28 cellular contexts compared by ENCODE assay signal in genomic region chr6:156383059-156383458, GRCh38.
"Had no signal": no experiment of that assay in that cellular context is flagged by ENCODE, and none has a peak within 500 bp of the region (broad histone marks: within the 10 kb centered on the region; RNA-seq: fewer than 3 reads in every experiment).

No MANE protein-coding gene starts in this region.

- H3K4me3 Mint-ChIP-seq: stimulated activated effector memory CD8-positive, alpha-beta T cell treated with anti-CD3 and anti-CD28 coated beads, Interleukin-12 subunit alpha, Interleukin-12 subunit beta, amount 100 ng/mL, for 72 hours; stimulated activated memory B cell treated with anti-CD40 and anti-IgM and Interleukin-4, amounts not matched to agents 10 μg/mL and 1 μg/mL and 100 μg/mL, for 72 hours; stimulated activated naive B cell treated with anti-CD40 and anti-IgM and Interleukin-4, amounts not matched to agents 10 μg/mL and 1 μg/mL and 100 μg/mL, for 72 hours; stimulated activated naive CD8-positive, alpha-beta T cell treated with anti-CD3 and anti-CD28 coated beads, Interleukin-15, amount 100 ng/mL, for 72 hours; stimulated activated naive CD8-positive, alpha-beta T cell treated with anti-CD3 and anti-CD28 coated beads, Interleukin-15, Interleukin-2, amounts not matched to agents 100 ng/mL and 50 ng/mL, for 24 hours; type B pancreatic cell had no signal

- DNase-seq: stimulated activated CD4-positive, alpha-beta T cell treated with anti-CD3 and anti-CD28 coated beads, Interleukin-2, amount 100 ng/mL, for 48 hours; stimulated activated CD4-positive, alpha-beta T cell treated with anti-CD3 and anti-CD28 coated beads, Interleukin-4, amount 100 ng/mL, for 1 hour; stimulated activated CD4-positive, alpha-beta T cell treated with anti-CD3 and anti-CD28 coated beads, Interleukin-4, amount 100 ng/mL, for 24 hours; stimulated activated CD4-positive, alpha-beta T cell treated with anti-CD3 and anti-CD28 coated beads, Interleukin-4, amount 100 ng/mL, for 4 hours; stimulated activated CD8-positive, alpha-beta memory T cell treated with anti-CD3 and anti-CD28 coated beads, Interleukin-4, amount 100 ng/mL, for 48 hours; stimulated activated naive B cell treated with anti-CD40 and anti-IgM and Interleukin-4, amounts not matched to agents 10 μg/mL and 1 μg/mL and 100 μg/mL, for 72 hours; stimulated activated naive CD4-positive, alpha-beta T cell; stimulated activated naive CD4-positive, alpha-beta T cell treated with Interleukin-2 at 50 U/mL for 16 hours; stimulated activated naive CD8-positive, alpha-beta T cell treated with anti-CD3 and anti-CD28 coated beads, Interleukin-15, amount 100 ng/mL, for 72 hours; stimulated activated naive CD8-positive, alpha-beta T cell treated with anti-CD3 and anti-CD28 coated beads, Interleukin-15, Interleukin-2, amounts not matched to agents 100 U/mL and 50 U/mL, for 24 hours; stomach; substantia nigra; testis; thyroid gland; tibial artery; transverse colon; upper lobe of left lung; upper lobe of right lung; uterus had no signal

- H3K27ac Mint-ChIP-seq: stimulated activated effector memory CD8-positive, alpha-beta T cell treated with anti-CD3 and anti-CD28 coated beads, Interleukin-12 subunit alpha, Interleukin-12 subunit beta, amount 100 ng/mL, for 72 hours; stimulated activated memory B cell treated with anti-CD40 and anti-IgM and Interleukin-4, amounts not matched to agents 10 μg/mL and 1 μg/mL and 100 μg/mL, for 72 hours; stimulated activated naive B cell treated with anti-CD40 and anti-IgM and Interleukin-4, amounts not matched to agents 10 μg/mL and 1 μg/mL and 100 μg/mL, for 72 hours; stimulated activated naive CD8-positive, alpha-beta T cell treated with anti-CD3 and anti-CD28 coated beads, Interleukin-15, amount 100 ng/mL, for 72 hours; stimulated activated naive CD8-positive, alpha-beta T cell treated with anti-CD3 and anti-CD28 coated beads, Interleukin-15, Interleukin-2, amounts not matched to agents 100 ng/mL and 50 ng/mL, for 24 hours; type B pancreatic cell had no signal

- H3K9me3 ChIP-seq: stomach, suprapubic skin, testis, thoracic aorta, thyroid gland, tibial artery, tibial nerve, transverse colon, upper lobe of left lung, upper lobe of right lung, uterus, vagina had no signal

- ATAC-seq: stimulated activated effector memory CD8-positive, alpha-beta T cell treated with anti-CD3 and anti-CD28 coated beads, Interleukin-12 subunit alpha, Interleukin-12 subunit beta, amount 100 ng/mL, for 72 hours; stimulated activated memory B cell treated with anti-CD40 and anti-IgM and Interleukin-4, amounts not matched to agents 10 μg/mL and 1 μg/mL and 100 μg/mL, for 72 hours; stimulated activated naive B cell treated with anti-CD40 and anti-IgM and Interleukin-4, amounts not matched to agents 10 μg/mL and 1 μg/mL and 100 μg/mL, for 72 hours; stimulated activated naive CD8-positive, alpha-beta T cell treated with anti-CD3 and anti-CD28 coated beads, Interleukin-15, amount 100 ng/mL, for 72 hours; stimulated activated naive CD8-positive, alpha-beta T cell treated with anti-CD3 and anti-CD28 coated beads, Interleukin-15, Interleukin-2, amounts not matched to agents 100 U/mL and 50 U/mL, for 24 hours; upper lobe of right lung had no signal

- H3K27me3 ChIP-seq: stomach, suprapubic skin, testis, thyroid gland, tibial artery, tibial nerve, transverse colon, upper lobe of left lung, upper lobe of right lung, uterus, vagina had no signal

- H3K27ac ChIP-seq: stomach, suprapubic skin, testis, thoracic aorta, thyroid gland, tibial artery, tibial nerve, transverse colon, upper lobe of left lung, upper lobe of right lung, uterus, vagina had no signal

- H3K4me1 ChIP-seq: testis, tibial nerve, upper lobe of left lung, upper lobe of right lung, uterus, vagina had no signal

- H3K4me3 ChIP-seq: stomach, suprapubic skin, testis, thoracic aorta, thyroid gland, tibial artery, tibial nerve, transverse colon, upper lobe of left lung, upper lobe of right lung, uterus, vagina had no signal

- H3K9me3 Mint-ChIP-seq: stimulated activated effector memory CD8-positive, alpha-beta T cell treated with anti-CD3 and anti-CD28 coated beads, Interleukin-12 subunit alpha, Interleukin-12 subunit beta, amount 100 ng/mL, for 72 hours; stimulated activated memory B cell treated with anti-CD40 and anti-IgM and Interleukin-4, amounts not matched to agents 10 μg/mL and 1 μg/mL and 100 μg/mL, for 72 hours; stimulated activated naive CD8-positive, alpha-beta T cell treated with anti-CD3 and anti-CD28 coated beads, Interleukin-15, Interleukin-2, amounts not matched to agents 100 ng/mL and 50 ng/mL, for 24 hours; type B pancreatic cell had no signal

- H3K27me3 Mint-ChIP-seq: stimulated activated memory B cell treated with anti-CD40 and anti-IgM and Interleukin-4, amounts not matched to agents 10 μg/mL and 1 μg/mL and 100 μg/mL, for 72 hours; stimulated activated naive B cell treated with anti-CD40 and anti-IgM and Interleukin-4, amounts not matched to agents 10 μg/mL and 1 μg/mL and 100 μg/mL, for 72 hours; stimulated activated naive CD8-positive, alpha-beta T cell treated with anti-CD3 and anti-CD28 coated beads, Interleukin-15, amount 100 ng/mL, for 72 hours; type B pancreatic cell had no signal

- H3K36me3 ChIP-seq: stomach, suprapubic skin, thoracic aorta, thyroid gland, tibial artery, tibial nerve, transverse colon, upper lobe of left lung, upper lobe of right lung, uterus, vagina had no signal

- H3K4me1 Mint-ChIP-seq: stimulated activated effector memory CD8-positive, alpha-beta T cell treated with anti-CD3 and anti-CD28 coated beads, Interleukin-12 subunit alpha, Interleukin-12 subunit beta, amount 100 ng/mL, for 72 hours; stimulated activated memory B cell treated with anti-CD40 and anti-IgM and Interleukin-4, amounts not matched to agents 10 μg/mL and 1 μg/mL and 100 μg/mL, for 72 hours; stimulated activated naive CD8-positive, alpha-beta T cell treated with anti-CD3 and anti-CD28 coated beads, Interleukin-15, amount 100 ng/mL, for 72 hours had no signal

- H3K36me3 Mint-ChIP-seq: stimulated activated effector memory CD8-positive, alpha-beta T cell treated with anti-CD3 and anti-CD28 coated beads, Interleukin-12 subunit alpha, Interleukin-12 subunit beta, amount 100 ng/mL, for 72 hours; stimulated activated memory B cell treated with anti-CD40 and anti-IgM and Interleukin-4, amounts not matched to agents 10 μg/mL and 1 μg/mL and 100 μg/mL, for 72 hours; stimulated activated naive B cell treated with anti-CD40 and anti-IgM and Interleukin-4, amounts not matched to agents 10 μg/mL and 1 μg/mL and 100 μg/mL, for 72 hours; type B pancreatic cell had no signal

- FAIRE-seq: urothelium cell line had no signal
